ENCODE assay signal across 9 cellular contexts in genomic region chr6:36848658-36849441, GRCh38. TPM values are rescaled to one million over a fixed set of nuclear protein-coding genes. Genes with fewer than 3 reads are reported as not detected.
DNase-seq lines count a peak whose midpoint lies in the region; ATAC-seq and TF ChIP-seq lines count a peak whose summit lies in the region.
"Had no signal": no experiment of that assay in that cellular context is flagged by ENCODE, and none has a peak within 500 bp of the region (broad histone marks: within the 10 kb centered on the region; RNA-seq: fewer than 3 reads in every experiment).

No MANE protein-coding gene starts in this region.

- H3K4me1 ChIP-seq in smooth muscle cell (ENCODE audit: low read depth) (peaks cover 17% of the 10 kb centered on the region), aorta (ENCODE audit: control insufficient read depth in 1 of 2, insufficient read depth in 2 of 2, low read length in 2 of 2) (peaks cover 0 to 2% of the 10 kb centered on the region in 2 donors)

- CTCF ChIA-PET in activated B cell treated with CpG ODN at 0.5 μM for 24 hours (lab: Charles Lee), result interaction anchor here (0.9 to 5.7 kb wide), 4 partner anchors 11 to 90 kb away, joined by 3 to 67 read pairs (median 4); no protein-coding TSS in a partner anchor

- POLR2A ChIA-PET in activated B cell treated with CpG ODN at 0.5 μM for 24 hours (lab: Charles Lee), result interaction anchor here (0.5 kb wide), 1 partner anchor 85 kb away, joined by 4 read pairs; no protein-coding TSS in a partner anchor

- H3K27me3 Mint-ChIP-seq in activated B cell treated with CpG ODN at 0.5 μM for 24 hours, result peaks cover 2% of the 10 kb centered on the region

- peak overlapping the region; percentile 15 for H2AFZ ChIP-seq in smooth muscle cell (ENCODE audit: low read depth)

- H3K9ac ChIP-seq in smooth muscle cell (ENCODE audit: low read depth), result no peak overlapping the region

- H3K27me3 ChIP-seq in smooth muscle cell (ENCODE audit: low read depth) (no peaks in the 10 kb centered on the region), aorta (ENCODE audit: control insufficient read depth in 1 of 2, insufficient read depth in 2 of 2, low read length in 1 of 2) (no peaks in the 10 kb centered on the region)

- ATAC-seq in activated B cell treated with CpG ODN at 0.5 μM for 24 hours (ENCODE audit: low read depth) (peak; percentile 28), aorta (ENCODE audit: low FRiP score) (no peak), HG03159 (IDR thresholded peaks at IDR 0.05; ENCODE audit: unreplicated experiment) (no peak)
- ATAC-seq in stimulated activated effector memory CD8-positive, alpha-beta T cell treated with anti-CD3 and anti-CD28 coated beads, Interleukin-12 subunit alpha, Interleukin-12 subunit beta, amount 100 ng/mL, for 72 hours, result no peak

- H4K20me1 ChIP-seq in smooth muscle cell (ENCODE audit: low read depth), result no peaks in the 10 kb centered on the region

- no peak overlapping the region for H3K4me3 Mint-ChIP-seq in activated B cell treated with CpG ODN at 0.5 μM for 24 hours
- no peak overlapping the region for H3K4me3 Mint-ChIP-seq in stimulated activated effector memory CD8-positive, alpha-beta T cell treated with anti-CD3 and anti-CD28 coated beads, Interleukin-12 subunit alpha, Interleukin-12 subunit beta, amount 100 ng/mL, for 72 hours

- H3K9me3 ChIP-seq in smooth muscle cell (replicated peaks; ENCODE audit: low read depth) (no peaks in the 10 kb centered on the region), aorta (ENCODE audit: control insufficient read depth, low read length) (no peaks in the 10 kb centered on the region)

- peaks cover 6% of the 10 kb centered on the region for H3K4me1 Mint-ChIP-seq in activated B cell treated with CpG ODN at 0.5 μM for 24 hours
- H3K4me1 Mint-ChIP-seq in stimulated activated effector memory CD8-positive, alpha-beta T cell treated with anti-CD3 and anti-CD28 coated beads, Interleukin-12 subunit alpha, Interleukin-12 subunit beta, amount 100 ng/mL, for 72 hours, result no peaks in the 10 kb centered on the region

- peak overlapping the region; percentile 84 for H3K4me2 ChIP-seq in smooth muscle cell

- peak overlapping the region; percentile 40 for H3K4me3 ChIP-seq in smooth muscle cell
- H3K4me3 ChIP-seq in aorta (ENCODE audit: low read length in 2 of 2), result no peak overlapping the region
- H3K4me3 ChIP-seq: SK-N-MC had no signal

- DNase-seq in NCI-H1105 (lab: John Stamatoyannopoulos, UW), result peak; percentile 86
- no peak for DNase-seq in activated B cell treated with CpG ODN at 0.5 μM for 24 hours
- peak; percentile 89 for DNase-seq in iPS-NIHi7 (ENCODE audit: extremely low spot score)
- DNase-seq in smooth muscle cell (lab: John Stamatoyannopoulos, UW; ENCODE audit: unreplicated experiment), result no peak
- DNase-seq in aorta, result no peak
- no peak for DNase-seq in SIG-M5 treated with dmso at 0.1 percent for 504 hours (lab: John Stamatoyannopoulos, UW; ENCODE audit: unreplicated experiment)
- DNase-seq in stimulated activated effector memory CD8-positive, alpha-beta T cell treated with anti-CD3 and anti-CD28 coated beads, Interleukin-12 subunit alpha, Interleukin-12 subunit beta, amount 100 ng/mL, for 72 hours (ENCODE audit: low spot score in 2 of 2), result no peak

- H3K27ac ChIP-seq in smooth muscle cell (ENCODE audit: low read depth) (no peak overlapping the region), aorta (ENCODE audit: low read depth in 1 of 2, low read length in 2 of 2) (no peak overlapping the region)
- H3K27ac ChIP-seq: SK-N-MC had no signal

- intact Hi-C loops in activated B cell treated with CpG ODN at 0.5 μM for 24 hours (cut with micrococcal nuclease) (no loop called here), aorta (cut with DNase I) (loop anchor here in 1 of 2 donors (5.0 kb wide), 1 partner anchor 62 kb away; no protein-coding TSS in a partner anchor)

- no peak for TF ChIP-seq CTCF in activated B cell treated with CpG ODN at 0.5 μM for 24 hours (IDR thresholded peaks at IDR 0.05)
- no peak for TF ChIP-seq CTCF in smooth muscle cell (IDR thresholded peaks at IDR 0.05; ENCODE audit: borderline replicate concordance, insufficient read depth, poor library complexity, severe bottlenecking)

- H3K79me2 ChIP-seq in smooth muscle cell (ENCODE audit: low read depth), result no peaks in the 10 kb centered on the region

- H3F3A ChIP-seq in smooth muscle cell (ENCODE audit: low read depth), result peaks cover 9% of the 10 kb centered on the region

- H3K36me3 ChIP-seq in smooth muscle cell (ENCODE audit: low read depth), result no peaks in the 10 kb centered on the region
- H3K36me3 ChIP-seq in aorta (ENCODE audit: control insufficient read depth in 1 of 2, insufficient read depth in 2 of 2, low read length in 1 of 2), result no peaks in the 10 kb centered on the region

- H3K27ac Mint-ChIP-seq in activated B cell treated with CpG ODN at 0.5 μM for 24 hours, result no peak overlapping the region
- H3K27ac Mint-ChIP-seq in stimulated activated effector memory CD8-positive, alpha-beta T cell treated with anti-CD3 and anti-CD28 coated beads, Interleukin-12 subunit alpha, Interleukin-12 subunit beta, amount 100 ng/mL, for 72 hours, result no peak overlapping the region

- H3K9me3 Mint-ChIP-seq in activated B cell treated with CpG ODN at 0.5 μM for 24 hours, result no peaks in the 10 kb centered on the region
- no peaks in the 10 kb centered on the region for H3K9me3 Mint-ChIP-seq in stimulated activated effector memory CD8-positive, alpha-beta T cell treated with anti-CD3 and anti-CD28 coated beads, Interleukin-12 subunit alpha, Interleukin-12 subunit beta, amount 100 ng/mL, for 72 hours

- peaks cover 25% of the 10 kb centered on the region for H3K36me3 Mint-ChIP-seq in activated B cell treated with CpG ODN at 0.5 μM for 24 hours (ENCODE audit: low read depth)
- peaks cover 10% of the 10 kb centered on the region for H3K36me3 Mint-ChIP-seq in stimulated activated effector memory CD8-positive, alpha-beta T cell treated with anti-CD3 and anti-CD28 coated beads, Interleukin-12 subunit alpha, Interleukin-12 subunit beta, amount 100 ng/mL, for 72 hours

- WGBS in smooth muscle cell (ENCODE audit: low lambda C conversion rate), result 17% methylated on average over 26 of the region's 26 CpGs
- 26 to 47% methylated on average over 25 to 26 of the region's 26 CpGs for WGBS in aorta, 2 donors

RNA-seq across cellular contexts. Expression of gene CPNE5, which starts 9.6 kb away (rescaled TPM):
- 57.8 and 59.1 TPM in 2 replicates for total RNA-seq in activated B cell treated with CpG ODN at 0.5 μM for 24 hours
- 0.31 TPM in 1 of 2 replicates, not detected in the other for total RNA-seq in smooth muscle cell
- 0.43 and 1.0 TPM in 2 replicates for polyA plus RNA-seq in smooth muscle cell
- 10 to 100 TPM in 1 of 2 donors, 1 to 10 TPM in 1; 7.9 to 13.1 TPM for total RNA-seq in aorta
- under 1 TPM in 1 of 2 donors, not detected in 1; 0.20 TPM for polyA plus RNA-seq in aorta

RNA-seq across cellular contexts. Expression of gene PPIL1, which starts 25.8 kb away (rescaled TPM):
- 23.4 and 27.0 TPM in 2 replicates for total RNA-seq in activated B cell treated with CpG ODN at 0.5 μM for 24 hours
- 49.3 and 57.6 TPM in 2 replicates for total RNA-seq in smooth muscle cell
- polyA plus RNA-seq in smooth muscle cell, result 34.6 and 45.4 TPM in 2 replicates
- 10 to 100 TPM; 12.0 to 13.4 TPM for total RNA-seq in aorta
- polyA plus RNA-seq in aorta, result 10 to 100 TPM in 1 of 2 donors, 1 to 10 TPM in 1; 9.6 to 33.7 TPM

RNA-seq across cellular contexts. Expression of gene C6orf89, which starts 36.9 kb away (rescaled TPM):
- total RNA-seq in activated B cell treated with CpG ODN at 0.5 μM for 24 hours (29.7 and 30.3 TPM in 2 replicates), smooth muscle cell (40.7 and 45.7 TPM in 2 replicates), aorta (10 to 100 TPM; 56.9 to 59.7 TPM)
- polyA plus RNA-seq in smooth muscle cell (43.7 and 44.6 TPM in 2 replicates), aorta (10 to 100 TPM; 16.7 to 22.8 TPM)

Comparison
In these comparisons a context has a peak if more than half of its experiments do, and no peak if none do; other contexts are left out.
1. DNase-seq: peak in NCI-H1105 (single experiment) and iPS-NIHi7 (single experiment); none in activated B cell treated with CpG ODN at 0.5 μM for 24 hours (single experiment), smooth muscle cell (single experiment), aorta (0 of 2), SIG-M5 treated with dmso at 0.1 percent for 504 hours (single experiment) and stimulated activated effector memory CD8-positive, alpha-beta T cell treated with anti-CD3 and anti-CD28 coated beads, Interleukin-12 subunit alpha, Interleukin-12 subunit beta, amount 100 ng/mL, for 72 hours (0 of 2).